In the genomic region with DNA sequence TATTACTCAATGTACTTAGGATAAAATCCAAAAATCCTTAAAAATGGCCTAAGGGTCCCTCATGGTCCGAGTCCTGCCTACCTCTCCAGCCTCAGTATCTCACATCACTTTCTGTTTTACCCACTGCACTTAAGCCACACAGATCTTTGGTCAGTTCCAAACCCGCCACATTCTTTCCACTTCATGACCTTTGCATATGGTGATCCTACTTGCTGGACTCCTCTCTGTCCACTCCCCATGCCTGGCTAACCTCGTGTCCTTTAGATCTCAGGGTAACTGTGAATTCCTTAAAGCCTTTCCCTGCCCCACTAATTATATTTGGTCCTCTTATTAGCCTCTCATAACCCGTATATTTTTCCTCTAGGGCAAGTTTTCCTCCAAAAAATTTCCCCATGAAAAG, we compare ENCODE assay signal across 8 cellular contexts. TPM values are rescaled to one million over a fixed set of nuclear protein-coding genes. Genes with fewer than 3 reads are reported as not detected.
DNase-seq lines count a peak whose midpoint lies in the region; ATAC-seq and TF ChIP-seq lines count a peak whose summit lies in the region.

No MANE protein-coding gene starts in this region.

- H3K36me3 Mint-ChIP-seq in activated T-cell treated with anti-CD3 and anti-CD28 coated beads, Interleukin-2, amount 50 U/mL, for 24 hours (ENCODE audit: low read depth) = peaks cover 35% of the 10 kb centered on the region
- H3K36me3 Mint-ChIP-seq in WTC11 = peaks cover 17% of the 10 kb centered on the region

- no peak for TF ChIP-seq EP300 in stomach (IDR thresholded peaks at IDR 0.05)

- POLR2A ChIA-PET in WTC11 (lab: Charles Lee) = interaction anchor here (0.6 kb wide), 1 partner anchor 285 kb away, joined by 4 read pairs; no protein-coding TSS in a partner anchor

- H3K9me3 Mint-ChIP-seq in activated T-cell treated with anti-CD3 and anti-CD28 coated beads, Interleukin-2, amount 50 U/mL, for 24 hours = no peaks in the 10 kb centered on the region
- no peaks in the 10 kb centered on the region for H3K9me3 Mint-ChIP-seq in WTC11

- WGBS in stomach, 5 donors = 52 to 61% (median 54%) methylated on average over 4 of the region's 4 CpGs

- peak overlapping the region; percentile 99 for H3K4me3 ChIP-seq in iPS-11a (ENCODE audit: low read depth, low read length)
- peak overlapping the region in 3 of 4 donors; percentile 79 to 85 (median 83) for H3K4me3 ChIP-seq in stomach

- no peaks in the 10 kb centered on the region for H3K27me3 Mint-ChIP-seq in activated T-cell treated with anti-CD3 and anti-CD28 coated beads, Interleukin-2, amount 50 U/mL, for 24 hours
- H3K27me3 Mint-ChIP-seq in WTC11 (ENCODE audit: low read depth) = no peaks in the 10 kb centered on the region

- CTCF ChIA-PET in WTC11 (lab: Charles Lee) = no interaction called here

- no peak for DNase-seq in activated T-cell treated with anti-CD3 and anti-CD28 coated beads, Interleukin-2, amount 50 U/mL, for 24 hours
- no peak for DNase-seq in activated T-cell treated with anti-CD3 and anti-CD28 coated beads, Interleukin-2, amount 50 U/mL, for 1 hour
- DNase-seq in WTC11 (ENCODE audit: low spot score) (no peak), stomach (no peak)

- TF ChIP-seq CTCF in WTC11 (IDR thresholded peaks at IDR 0.05) (no peak), stomach (IDR thresholded peaks at IDR 0.05) (no peak)

- peak overlapping the region; percentile 98 for H3K4me3 Mint-ChIP-seq in activated T-cell treated with anti-CD3 and anti-CD28 coated beads, Interleukin-2, amount 50 U/mL, for 24 hours
- H3K4me3 Mint-ChIP-seq in WTC11 = peak overlapping the region; percentile 99

- H3K4me1 ChIP-seq in stomach = peaks cover 18 to 56% (median 45%) of the 10 kb centered on the region in 4 donors

- H3K27ac ChIP-seq in stomach = peak overlapping the region in 1 of 5 donors; percentile 96

- H3K9me3 ChIP-seq in stomach = no peaks in the 10 kb centered on the region

- H3K27me3 ChIP-seq in stomach = no peaks in the 10 kb centered on the region

- ATAC-seq in WTC11 (no peak), HG03460 (IDR thresholded peaks at IDR 0.05; ENCODE audit: unreplicated experiment) (no peak), HG02884 (IDR thresholded peaks at IDR 0.05; ENCODE audit: unreplicated experiment) (no peak), HG03378 (IDR thresholded peaks at IDR 0.05; ENCODE audit: unreplicated experiment) (no peak)

- no peak for TF ChIP-seq POLR2A in stomach (IDR thresholded peaks at IDR 0.05)

- H3K36me3 ChIP-seq in stomach = peaks cover 11 to 37% (median 36%) of the 10 kb centered on the region in 4 donors

- intact Hi-C loops in stomach (cut with DNase I; ENCODE audit: low total_unique reads) = no loop called here

- H3K4me1 Mint-ChIP-seq in activated T-cell treated with anti-CD3 and anti-CD28 coated beads, Interleukin-2, amount 50 U/mL, for 24 hours (ENCODE audit: low read depth) = peaks cover 42% of the 10 kb centered on the region
- peaks cover 18% of the 10 kb centered on the region for H3K4me1 Mint-ChIP-seq in WTC11

- peak overlapping the region; percentile 99 for H3K27ac Mint-ChIP-seq in activated T-cell treated with anti-CD3 and anti-CD28 coated beads, Interleukin-2, amount 50 U/mL, for 24 hours
- H3K27ac Mint-ChIP-seq in WTC11 = peak overlapping the region; percentile 71

TF ChIP-seq in WTC11, 78 proteins besides CTCF, POLR2A, EP300 and RAD21:
- TF ChIP-seq NFE2L1 (CRISPR knock-in tag; IDR thresholded peaks at IDR 0.05) (no peak), SP1 (CRISPR knock-in tag; conservative IDR thresholded peaks at IDR 0.05) (no peak), HMGA2 (CRISPR knock-in tag; IDR thresholded peaks at IDR 0.05) (no peak), ZNF317 (CRISPR knock-in tag; IDR thresholded peaks at IDR 0.05; ENCODE audit: borderline replicate concordance, low read depth) (no peak), EMX1 (CRISPR knock-in tag; IDR thresholded peaks at IDR 0.05) (no peak), FOXJ3 (CRISPR knock-in tag; IDR thresholded peaks at IDR 0.05; ENCODE audit: borderline replicate concordance) (no peak), USF1 (CRISPR knock-in tag; IDR thresholded peaks at IDR 0.05) (no peak), ZNF423 (CRISPR knock-in tag; IDR thresholded peaks at IDR 0.05) (no peak), NR2C2 (CRISPR knock-in tag; IDR thresholded peaks at IDR 0.05) (no peak), ETV6 (CRISPR knock-in tag; IDR thresholded peaks at IDR 0.05) (no peak)
- TF ChIP-seq, protein P1, sequence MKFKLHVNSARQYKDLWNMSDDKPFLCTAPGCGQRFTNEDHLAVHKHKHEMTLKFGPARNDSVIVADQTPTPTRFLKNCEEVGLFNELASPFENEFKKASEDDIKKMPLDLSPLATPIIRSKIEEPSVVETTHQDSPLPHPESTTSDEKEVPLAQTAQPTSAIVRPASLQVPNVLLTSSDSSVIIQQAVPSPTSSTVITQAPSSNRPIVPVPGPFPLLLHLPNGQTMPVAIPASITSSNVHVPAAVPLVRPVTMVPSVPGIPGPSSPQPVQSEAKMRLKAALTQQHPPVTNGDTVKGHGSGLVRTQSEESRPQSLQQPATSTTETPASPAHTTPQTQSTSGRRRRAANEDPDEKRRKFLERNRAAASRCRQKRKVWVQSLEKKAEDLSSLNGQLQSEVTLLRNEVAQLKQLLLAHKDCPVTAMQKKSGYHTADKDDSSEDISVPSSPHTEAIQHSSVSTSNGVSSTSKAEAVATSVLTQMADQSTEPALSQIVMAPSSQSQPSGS (CRISPR knock-in tag; IDR thresholded peaks at IDR 0.05; ENCODE audit: borderline replicate concordance, low read depth) = no peak

RNA-seq across cellular contexts. Expression of gene NUP160, which starts 1.2 kb away (rescaled TPM):
- 69.7 to 89.9 TPM (median 73.0 TPM) in 3 replicates for total RNA-seq in WTC11 (2021)
- 10 to 100 TPM; 10.7 to 77.5 (median 21.6) TPM for total RNA-seq in stomach
- 10 to 100 TPM in 1 of 3 donors, 1 to 10 TPM in 2; 7.9 to 11.1 (median 8.4) TPM for polyA plus RNA-seq in stomach
